In the genomic region with DNA sequence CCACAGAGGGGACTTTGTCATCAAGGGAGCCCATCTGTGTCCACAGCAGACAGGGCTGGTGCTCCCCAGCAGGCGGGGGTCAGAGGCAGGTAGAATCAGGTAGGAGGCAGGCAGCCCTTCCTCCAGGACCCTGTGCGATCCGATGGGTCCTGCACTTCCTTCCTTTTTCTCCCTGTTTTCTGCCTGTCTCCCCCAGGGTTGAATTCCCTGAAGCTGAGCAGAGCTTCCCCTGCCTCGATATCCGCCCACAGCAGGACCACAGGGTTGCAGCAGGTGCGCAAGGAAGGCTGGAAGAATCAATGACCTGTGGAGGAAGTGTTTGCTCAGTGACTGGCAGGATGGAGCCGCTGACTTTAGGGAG, we compare ENCODE assay signal across 26 cellular contexts.
A peak's percentile ranks its signal among the peaks of the same experiment; 100 is the strongest.
DNase-seq lines count a peak whose midpoint lies in the region; ATAC-seq and TF ChIP-seq lines count a peak whose summit lies in the region.
"Had no signal": no experiment of that assay in that cellular context is flagged by ENCODE, and none has a peak within 500 bp of the region (broad histone marks: within the 10 kb centered on the region; RNA-seq: fewer than 3 reads in every experiment).

No MANE protein-coding gene starts in this region.

- no peak overlapping the region for H3K4me3 ChIP-seq in SK-N-SH (ENCODE audit: low read depth in 2 of 2, low read length in 1 of 2)
- H3K4me3 ChIP-seq: breast epithelium, GM12878, suprapubic skin had no signal

- H3K9me3 Mint-ChIP-seq in endothelial cell (ENCODE audit: unreplicated experiment) (no peaks in the 10 kb centered on the region), progenitor cell of endocrine pancreas (ENCODE audit: low read depth) (no peaks in the 10 kb centered on the region), immature natural killer cell (no peaks in the 10 kb centered on the region)
- H3K9me3 Mint-ChIP-seq: activated naive CD4-positive, alpha-beta T cell treated with anti-CD3 and anti-CD28 coated beads, Interleukin-2, amount 50 U/mL, for 24 hours; CD4-positive, alpha-beta memory T cell; effector memory CD8-positive, alpha-beta T cell had no signal

- peak; percentile 2 for DNase-seq in SK-N-SH
- DNase-seq in D341Med (ENCODE audit: low spot score) = peak; percentile 9
- DNase-seq in endothelial cell (ENCODE audit: low spot score) = peak; percentile 1
- DNase-seq in progenitor cell of endocrine pancreas (ENCODE audit: low spot score, unreplicated experiment) = peak; percentile 7
- no peak for DNase-seq in immature natural killer cell
- no peak for DNase-seq in COLO829 (ENCODE audit: low spot score)
- DNase-seq: activated CD4-positive, alpha-beta T cell treated with anti-CD3 and anti-CD28 coated beads, Interleukin-2, amount 50 U/mL, for 48 hours; CD4-positive, alpha-beta memory T cell; effector memory CD8-positive, alpha-beta T cell; mesendoderm; MM.1S; NCI-H1105 treated with DMSO at 0.1 percent for 48 hours; NCI-H2029; NCI-H524 treated with DMSO at 0.1 percent for 48 hours; stimulated activated naive CD4-positive, alpha-beta T cell; T-helper 2 cell had no signal

- H4K20me1 ChIP-seq in SK-N-SH (ENCODE audit: insufficient read depth) = no peaks in the 10 kb centered on the region

- no peak overlapping the region for H3K4me2 ChIP-seq in SK-N-SH
- H3K4me2 ChIP-seq: KMS-11 had no signal

- no peaks in the 10 kb centered on the region for H3K9me2 ChIP-seq in SK-N-SH

- no peaks in the 10 kb centered on the region for H3K4me1 Mint-ChIP-seq in endothelial cell (ENCODE audit: unreplicated experiment)
- H3K4me1 Mint-ChIP-seq in progenitor cell of endocrine pancreas (ENCODE audit: low read depth) = no peaks in the 10 kb centered on the region
- no peaks in the 10 kb centered on the region for H3K4me1 Mint-ChIP-seq in immature natural killer cell
- H3K4me1 Mint-ChIP-seq: activated naive CD4-positive, alpha-beta T cell treated with anti-CD3 and anti-CD28 coated beads, Interleukin-2, amount 50 U/mL, for 24 hours had no signal

- TF ChIP-seq RAD21 in SK-N-SH (IDR thresholded peaks at IDR 0.05; ENCODE audit: low read length) = no peak

- no peak overlapping the region for H3K4me3 Mint-ChIP-seq in endothelial cell (ENCODE audit: unreplicated experiment)
- no peak overlapping the region for H3K4me3 Mint-ChIP-seq in progenitor cell of endocrine pancreas (ENCODE audit: low read depth)
- H3K4me3 Mint-ChIP-seq in immature natural killer cell = no peak overlapping the region
- H3K4me3 Mint-ChIP-seq: activated naive CD4-positive, alpha-beta T cell treated with anti-CD3 and anti-CD28 coated beads, Interleukin-2, amount 50 U/mL, for 24 hours; CD4-positive, alpha-beta memory T cell; effector memory CD8-positive, alpha-beta T cell had no signal

- CTCF ChIA-PET in SK-N-SH (lab: Yijun Ruan, JAX) = no interaction called here

- POLR2A ChIA-PET in SK-N-SH (lab: Yijun Ruan, JAX) = no interaction called here

- H3K9me3 ChIP-seq in SK-N-SH = no peaks in the 10 kb centered on the region
- H3K9me3 ChIP-seq: breast epithelium, suprapubic skin had no signal

- 36% methylated on average over 6 of the region's 7 CpGs for WGBS in SK-N-SH (ENCODE audit: low lambda C conversion rate)

- TF ChIP-seq CTCF in SK-N-SH (IDR thresholded peaks at IDR 0.05) (no peak), endothelial cell (IDR thresholded peaks at IDR 0.05; ENCODE audit: unreplicated experiment) (no peak), progenitor cell of endocrine pancreas (IDR thresholded peaks at IDR 0.05; ENCODE audit: unreplicated experiment) (no peak)

- no peaks in the 10 kb centered on the region for H3K4me1 ChIP-seq in SK-N-SH (ENCODE audit: control insufficient read depth in 1 of 2, insufficient read depth in 2 of 2, low read depth in 1 of 2, low read length in 1 of 2)
- H3K4me1 ChIP-seq: breast epithelium, suprapubic skin had no signal

- no peak for ATAC-seq in SK-N-SH treated with all-trans-retinoic acid at 6 μM for 48 hours
- ATAC-seq in HG02870 (IDR thresholded peaks at IDR 0.05; ENCODE audit: unreplicated experiment) = no peak
- ATAC-seq: activated CD4-positive, CD25-positive, alpha-beta regulatory T cell treated with anti-CD3 and anti-CD28 coated beads, Interleukin-2, amount 50 U/mL, for 24 hours; effector memory CD8-positive, alpha-beta T cell; GM12878; left lobe of liver; Right ventricle myocardium inferior had no signal

- H3K27ac Mint-ChIP-seq in endothelial cell (ENCODE audit: unreplicated experiment) (no peak overlapping the region), progenitor cell of endocrine pancreas (no peak overlapping the region), immature natural killer cell (no peak overlapping the region)
- H3K27ac Mint-ChIP-seq: activated naive CD4-positive, alpha-beta T cell treated with anti-CD3 and anti-CD28 coated beads, Interleukin-2, amount 50 U/mL, for 24 hours; CD4-positive, alpha-beta memory T cell; effector memory CD8-positive, alpha-beta T cell had no signal

- H3K27me3 Mint-ChIP-seq in endothelial cell (ENCODE audit: unreplicated experiment) (peaks cover 9% of the 10 kb centered on the region), progenitor cell of endocrine pancreas (peaks cover 36% of the 10 kb centered on the region), immature natural killer cell (ENCODE audit: low read depth in 3 of 3) (peaks cover 0 to 6% (median 5%) of the 10 kb centered on the region in 3 donors)
- H3K27me3 Mint-ChIP-seq: activated naive CD4-positive, alpha-beta T cell treated with anti-CD3 and anti-CD28 coated beads, Interleukin-2, amount 50 U/mL, for 24 hours had no signal

- H3K27ac ChIP-seq in SK-N-SH (ENCODE audit: low read depth in 2 of 2, low read length in 1 of 2) = no peak overlapping the region
- H3K27ac ChIP-seq: breast epithelium, KMS-11, suprapubic skin had no signal

- no peak overlapping the region for H3K9ac ChIP-seq in SK-N-SH
- H3K9ac ChIP-seq: KMS-11 had no signal

- no peaks in the 10 kb centered on the region for H3F3A ChIP-seq in SK-N-SH (replicated peaks; ENCODE audit: insufficient read depth)

- H3K36me3 Mint-ChIP-seq in endothelial cell (ENCODE audit: low read depth, unreplicated experiment) (peaks cover 5% of the 10 kb centered on the region), progenitor cell of endocrine pancreas (ENCODE audit: insufficient read depth) (no peaks in the 10 kb centered on the region), immature natural killer cell (no peaks in the 10 kb centered on the region)
- H3K36me3 Mint-ChIP-seq: activated naive CD4-positive, alpha-beta T cell treated with anti-CD3 and anti-CD28 coated beads, Interleukin-2, amount 50 U/mL, for 24 hours; CD4-positive, alpha-beta memory T cell had no signal

- no peak overlapping the region for H2AFZ ChIP-seq in SK-N-SH (ENCODE audit: low read depth)

- no peaks in the 10 kb centered on the region for H3K79me2 ChIP-seq in SK-N-SH (ENCODE audit: insufficient read depth)

- H3K27me3 ChIP-seq in SK-N-SH (ENCODE audit: insufficient read depth) = peaks cover 70% of the 10 kb centered on the region

- no peaks in the 10 kb centered on the region for H3K36me3 ChIP-seq in SK-N-SH (replicated peaks in 1 of 2; ENCODE audit: control insufficient read depth in 1 of 2, insufficient read depth in 2 of 2, low read length in 1 of 2)
- H3K36me3 ChIP-seq: breast epithelium, suprapubic skin had no signal

- TF ChIP-seq EP300 in SK-N-SH (IDR thresholded peaks at IDR 0.05; ENCODE audit: borderline replicate concordance in 1 of 2, low read depth in 1 of 2, low read length in 1 of 2) = no peak

TF ChIP-seq in SK-N-SH, 30 proteins besides CTCF, POLR2A, EP300 and RAD21:
- TF ChIP-seq ELF1 (IDR thresholded peaks at IDR 0.05) = no peak
- TF ChIP-seq GATA2 (CRISPR knock-in tag; IDR thresholded peaks at IDR 0.05) = no peak
- TF ChIP-seq JUND (IDR thresholded peaks at IDR 0.05) = no peak
- TF ChIP-seq, protein P1, sequence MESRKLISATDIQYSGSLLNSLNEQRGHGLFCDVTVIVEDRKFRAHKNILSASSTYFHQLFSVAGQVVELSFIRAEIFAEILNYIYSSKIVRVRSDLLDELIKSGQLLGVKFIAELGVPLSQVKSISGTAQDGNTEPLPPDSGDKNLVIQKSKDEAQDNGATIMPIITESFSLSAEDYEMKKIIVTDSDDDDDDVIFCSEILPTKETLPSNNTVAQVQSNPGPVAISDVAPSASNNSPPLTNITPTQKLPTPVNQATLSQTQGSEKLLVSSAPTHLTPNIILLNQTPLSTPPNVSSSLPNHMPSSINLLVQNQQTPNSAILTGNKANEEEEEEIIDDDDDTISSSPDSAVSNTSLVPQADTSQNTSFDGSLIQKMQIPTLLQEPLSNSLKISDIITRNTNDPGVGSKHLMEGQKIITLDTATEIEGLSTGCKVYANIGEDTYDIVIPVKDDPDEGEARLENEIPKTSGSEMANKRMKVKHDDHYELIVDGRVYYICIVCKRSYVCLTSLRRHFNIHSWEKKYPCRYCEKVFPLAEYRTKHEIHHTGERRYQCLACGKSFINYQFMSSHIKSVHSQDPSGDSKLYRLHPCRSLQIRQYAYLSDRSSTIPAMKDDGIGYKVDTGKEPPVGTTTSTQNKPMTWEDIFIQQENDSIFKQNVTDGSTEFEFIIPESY (IDR thresholded peaks at IDR 0.05; ENCODE audit: borderline replicate concordance, low read depth) = no peak

TF ChIP-seq in SK-N-SH treated with all-trans-retinoic acid at 6 μM for 48 hours, 23 proteins besides CTCF, POLR2A, EP300 and RAD21 (continues in another document):
- TF ChIP-seq ZNF565 (CRISPR knock-in tag; conservative IDR thresholded peaks at IDR 0.05; ENCODE audit: low read depth) (no peak), ZNF8 (CRISPR knock-in tag; IDR thresholded peaks at IDR 0.05) (no peak), ZFP30 (CRISPR knock-in tag; IDR thresholded peaks at IDR 0.05) (no peak), RARB (CRISPR knock-in tag; IDR thresholded peaks at IDR 0.05) (no peak), BACH2 (CRISPR knock-in tag; IDR thresholded peaks at IDR 0.05; ENCODE audit: borderline replicate concordance) (no peak)
- TF ChIP-seq, protein P2, sequence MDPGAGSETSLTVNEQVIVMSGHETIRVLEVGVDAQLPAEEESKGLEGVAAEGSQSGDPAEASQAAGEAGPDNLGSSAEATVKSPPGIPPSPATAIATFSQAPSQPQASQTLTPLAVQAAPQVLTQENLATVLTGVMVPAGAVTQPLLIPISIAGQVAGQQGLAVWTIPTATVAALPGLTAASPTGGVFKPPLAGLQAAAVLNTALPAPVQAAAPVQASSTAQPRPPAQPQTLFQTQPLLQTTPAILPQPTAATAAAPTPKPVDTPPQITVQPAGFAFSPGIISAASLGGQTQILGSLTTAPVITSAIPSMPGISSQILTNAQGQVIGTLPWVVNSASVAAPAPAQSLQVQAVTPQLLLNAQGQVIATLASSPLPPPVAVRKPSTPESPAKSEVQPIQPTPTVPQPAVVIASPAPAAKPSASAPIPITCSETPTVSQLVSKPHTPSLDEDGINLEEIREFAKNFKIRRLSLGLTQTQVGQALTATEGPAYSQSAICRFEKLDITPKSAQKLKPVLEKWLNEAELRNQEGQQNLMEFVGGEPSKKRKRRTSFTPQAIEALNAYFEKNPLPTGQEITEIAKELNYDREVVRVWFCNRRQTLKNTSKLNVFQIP (CRISPR knock-in tag; IDR thresholded peaks at IDR 0.05; ENCODE audit: borderline replicate concordance, low read depth) = no peak

Comparison
In these comparisons a context has a peak if more than half of its experiments do, and no peak if none do; other contexts are left out.
1. DNase-seq: peak in SK-N-SH (single experiment), D341Med (single experiment), endothelial cell (single experiment) and progenitor cell of endocrine pancreas (single experiment); none in immature natural killer cell (0 of 3) and COLO829 (single experiment).